ENCODE assay signal across 12 cellular contexts in genomic region chr17:83174859-83175550, GRCh38.
DNase-seq lines count a peak whose midpoint lies in the region; ATAC-seq and TF ChIP-seq lines count a peak whose summit lies in the region.
"Had no signal": no experiment of that assay in that cellular context is flagged by ENCODE, and none has a peak within 500 bp of the region (broad histone marks: within the 10 kb centered on the region; RNA-seq: fewer than 3 reads in every experiment).

No MANE protein-coding gene starts in this region.

- H3K27ac Mint-ChIP-seq in HFFc6 = no peak overlapping the region
- peak overlapping the region; percentile 67 for H3K27ac Mint-ChIP-seq in stimulated activated effector memory CD8-positive, alpha-beta T cell treated with anti-CD3 and anti-CD28 coated beads, Interleukin-12 subunit alpha, Interleukin-12 subunit beta, amount 100 ng/mL, for 72 hours

- peak; percentile 54 for DNase-seq in activated effector memory CD4-positive, alpha-beta T cell treated with anti-CD3 and anti-CD28 coated beads, Interleukin-2, amount 50 U/mL, for 16 hours
- DNase-seq in activated effector memory CD4-positive, alpha-beta T cell treated with Interleukin-2 at 50 U/mL for 16 hours = no peak
- DNase-seq in HFFc6 = no peak
- DNase-seq in brain microvascular endothelial cell = no peak
- no peak for DNase-seq in stimulated activated effector memory CD8-positive, alpha-beta T cell treated with anti-CD3 and anti-CD28 coated beads, Interleukin-12 subunit alpha, Interleukin-12 subunit beta, amount 100 ng/mL, for 72 hours (ENCODE audit: low spot score in 2 of 2)
- no peak for DNase-seq in SK-N-DZ (ENCODE audit: low spot score)
- DNase-seq: hippocampal formation; mesendoderm; stimulated activated CD4-positive, alpha-beta T cell treated with anti-CD3 and anti-CD28 coated beads, Interleukin-2, amount 100 ng/mL, for 48 hours; T-helper 1 cell had no signal

- no peak overlapping the region for H3K4me3 ChIP-seq in brain microvascular endothelial cell (ENCODE audit: low read depth, low read length)

- peak; percentile 37 for TF ChIP-seq CTCF in HFFc6 (IDR thresholded peaks at IDR 0.05)
- peak; percentile 9 for TF ChIP-seq CTCF in brain microvascular endothelial cell (IDR thresholded peaks at IDR 0.05; ENCODE audit: low read depth, low read length, missing control alignments)

- no peaks in the 10 kb centered on the region for H3K4me1 Mint-ChIP-seq in HFFc6 (ENCODE audit: low read depth)
- H3K4me1 Mint-ChIP-seq in stimulated activated effector memory CD8-positive, alpha-beta T cell treated with anti-CD3 and anti-CD28 coated beads, Interleukin-12 subunit alpha, Interleukin-12 subunit beta, amount 100 ng/mL, for 72 hours = peaks cover 11% of the 10 kb centered on the region

- H3K27ac ChIP-seq in brain microvascular endothelial cell = no peak overlapping the region

- H3K27me3 ChIP-seq in brain microvascular endothelial cell (replicated peaks) = no peaks in the 10 kb centered on the region

- H3K36me3 Mint-ChIP-seq in HFFc6 (ENCODE audit: low read depth) = no peaks in the 10 kb centered on the region
- no peaks in the 10 kb centered on the region for H3K36me3 Mint-ChIP-seq in stimulated activated effector memory CD8-positive, alpha-beta T cell treated with anti-CD3 and anti-CD28 coated beads, Interleukin-12 subunit alpha, Interleukin-12 subunit beta, amount 100 ng/mL, for 72 hours

- in situ Hi-C loops in brain microvascular endothelial cell (cut with HindIII; ENCODE audit: low pct_ligation_motif_present, low sequenced_read_pairs) = no loop called here

- H3K9me3 Mint-ChIP-seq in HFFc6 = no peaks in the 10 kb centered on the region
- no peaks in the 10 kb centered on the region for H3K9me3 Mint-ChIP-seq in stimulated activated effector memory CD8-positive, alpha-beta T cell treated with anti-CD3 and anti-CD28 coated beads, Interleukin-12 subunit alpha, Interleukin-12 subunit beta, amount 100 ng/mL, for 72 hours

- no peak for ATAC-seq in stimulated activated effector memory CD8-positive, alpha-beta T cell treated with anti-CD3 and anti-CD28 coated beads, Interleukin-12 subunit alpha, Interleukin-12 subunit beta, amount 100 ng/mL, for 72 hours
- ATAC-seq in HG02759 (IDR thresholded peaks at IDR 0.05; ENCODE audit: unreplicated experiment) (no peak), GM19397 (IDR thresholded peaks at IDR 0.05; ENCODE audit: unreplicated experiment) (no peak)

- no peak overlapping the region for H3K4me3 Mint-ChIP-seq in HFFc6
- no peak overlapping the region for H3K4me3 Mint-ChIP-seq in stimulated activated effector memory CD8-positive, alpha-beta T cell treated with anti-CD3 and anti-CD28 coated beads, Interleukin-12 subunit alpha, Interleukin-12 subunit beta, amount 100 ng/mL, for 72 hours

- H3K36me3 ChIP-seq in brain microvascular endothelial cell (replicated peaks) = no peaks in the 10 kb centered on the region

- peaks cover 4% of the 10 kb centered on the region for H3K27me3 Mint-ChIP-seq in HFFc6 (ENCODE audit: insufficient read depth)
